19 cellular contexts compared by ENCODE assay signal in genomic region chr10:8063935-8064334, GRCh38. TPM values are rescaled to one million over a fixed set of nuclear protein-coding genes. Genes with fewer than 3 reads are reported as not detected.
DNase-seq lines count a peak whose midpoint lies in the region; ATAC-seq and TF ChIP-seq lines count a peak whose summit lies in the region.
"Had no signal": no experiment of that assay in that cellular context is flagged by ENCODE, and none has a peak within 500 bp of the region (broad histone marks: within the 10 kb centered on the region; RNA-seq: fewer than 3 reads in every experiment).

No MANE protein-coding gene starts in this region.

- no peak overlapping the region for H3K27ac ChIP-seq in CD8-positive, alpha-beta T cell (ENCODE audit: low read depth, low read length)
- H3K27ac ChIP-seq in HUES48 (ENCODE audit: low read depth, low read length): no peak overlapping the region
- H3K27ac ChIP-seq: cardiac muscle cell, foreskin keratinocyte, vagina had no signal

- peak overlapping the region; percentile 21 for H3K27ac Mint-ChIP-seq in CD8-positive, alpha-beta T cell
- no peak overlapping the region for H3K27ac Mint-ChIP-seq in chondrocyte (ENCODE audit: unreplicated experiment)
- H3K27ac Mint-ChIP-seq in natural killer cell: peak overlapping the region; percentile 86 to 98
- H3K27ac Mint-ChIP-seq: B cell had no signal

- no peak overlapping the region for H3K4me3 ChIP-seq in CD8-positive, alpha-beta T cell (ENCODE audit: low read depth, low read length)
- peak overlapping the region; percentile 43 for H3K4me3 ChIP-seq in HUES48 (ENCODE audit: low read depth, low read length)
- H3K4me3 ChIP-seq: cardiac muscle cell, vagina had no signal

- H3K36me3 ChIP-seq in CD8-positive, alpha-beta T cell (ENCODE audit: insufficient read depth, low read length): peaks cover 37% of the 10 kb centered on the region
- no peaks in the 10 kb centered on the region for H3K36me3 ChIP-seq in HUES48 (ENCODE audit: control insufficient read depth, insufficient read depth, low read length)
- H3K36me3 ChIP-seq: cardiac muscle cell, vagina had no signal

- H3K4me1 ChIP-seq in CD8-positive, alpha-beta T cell (ENCODE audit: insufficient read depth, low read length): peaks cover 51% of the 10 kb centered on the region
- peaks cover 76% of the 10 kb centered on the region for H3K4me1 ChIP-seq in HUES48 (ENCODE audit: control insufficient read depth, insufficient read depth, low read length)

- TF ChIP-seq CTCF in CD8-positive, alpha-beta T cell (IDR thresholded peaks at IDR 0.05): no peak
- TF ChIP-seq CTCF in chondrocyte (IDR thresholded peaks at IDR 0.05) (no peak), natural killer cell (IDR thresholded peaks at IDR 0.05) (no peak)

- no peaks in the 10 kb centered on the region for H3K27me3 Mint-ChIP-seq in CD8-positive, alpha-beta T cell (ENCODE audit: low read depth)
- peaks cover 83% of the 10 kb centered on the region for H3K27me3 Mint-ChIP-seq in chondrocyte (ENCODE audit: low read depth)
- H3K27me3 Mint-ChIP-seq in natural killer cell (ENCODE audit: low read depth in 2 of 2): no peaks in the 10 kb centered on the region

- no peak for DNase-seq in CD8-positive, alpha-beta T cell
- DNase-seq in chondrocyte (ENCODE audit: low spot score) (no peak), natural killer cell (no peak), NCI-H2029 (lab: John Stamatoyannopoulos, UW) (no peak), SW480 (ENCODE audit: low spot score) (no peak)
- DNase-seq: activated naive CD4-positive, alpha-beta T cell treated with anti-CD3 and anti-CD28 coated beads, Interleukin-2, amount 50 U/mL, for 16 hours; DMS79 treated with DMSO at 0.1 percent for 48 hours; effector CD8-positive, alpha-beta T cell; foreskin keratinocyte; KG1; NCI-H1105; stimulated activated naive CD4-positive, alpha-beta T cell had no signal

- POLR2A ChIA-PET in CD8-positive, alpha-beta T cell (lab: Charles Lee): interaction anchor here (1.1 kb wide), 1 partner anchor 181 kb away, joined by 6 read pairs; no protein-coding TSS in a partner anchor

- no peak overlapping the region for H3K9ac ChIP-seq in HUES48 (ENCODE audit: low read depth, low read length)

- H3K4me1 Mint-ChIP-seq in CD8-positive, alpha-beta T cell (ENCODE audit: low read depth): peaks cover 83% of the 10 kb centered on the region
- peaks cover 5% of the 10 kb centered on the region for H3K4me1 Mint-ChIP-seq in chondrocyte (ENCODE audit: low read depth)
- H3K4me1 Mint-ChIP-seq in natural killer cell: peaks cover 76 to 90% of the 10 kb centered on the region in 2 donors

- H3K9me3 Mint-ChIP-seq in CD8-positive, alpha-beta T cell: no peaks in the 10 kb centered on the region
- H3K9me3 Mint-ChIP-seq in chondrocyte (ENCODE audit: low read depth): no peaks in the 10 kb centered on the region
- no peaks in the 10 kb centered on the region for H3K9me3 Mint-ChIP-seq in natural killer cell

- no peak overlapping the region for H3K4me3 Mint-ChIP-seq in CD8-positive, alpha-beta T cell
- peak overlapping the region; percentile 10 for H3K4me3 Mint-ChIP-seq in chondrocyte (ENCODE audit: unreplicated experiment)
- H3K4me3 Mint-ChIP-seq in natural killer cell: peak overlapping the region; percentile 66
- H3K4me3 Mint-ChIP-seq: B cell had no signal

- no peaks in the 10 kb centered on the region for H3K9me3 ChIP-seq in CD8-positive, alpha-beta T cell (ENCODE audit: low read length)
- H3K9me3 ChIP-seq in HUES48 (ENCODE audit: control insufficient read depth, insufficient read depth, low read length): no peaks in the 10 kb centered on the region
- H3K9me3 ChIP-seq: vagina had no signal

- intact Hi-C loops in CD8-positive, alpha-beta T cell (cut with DNase I, micrococcal nuclease): no loop called here
- intact Hi-C loops in natural killer cell (cut with micrococcal nuclease): no loop called here

- peaks cover 78% of the 10 kb centered on the region for H3K36me3 Mint-ChIP-seq in CD8-positive, alpha-beta T cell
- H3K36me3 Mint-ChIP-seq in chondrocyte (ENCODE audit: low read depth): peaks cover 3% of the 10 kb centered on the region
- H3K36me3 Mint-ChIP-seq in natural killer cell: peaks cover 25% of the 10 kb centered on the region

- no peaks in the 10 kb centered on the region for H3K27me3 ChIP-seq in CD8-positive, alpha-beta T cell (ENCODE audit: insufficient read depth, low read length)
- peaks cover 78% of the 10 kb centered on the region for H3K27me3 ChIP-seq in HUES48 (ENCODE audit: control insufficient read depth, insufficient read depth, low read length)
- H3K27me3 ChIP-seq: foreskin keratinocyte had no signal

- no peak for ATAC-seq in CD8-positive, alpha-beta T cell
- ATAC-seq in natural killer cell (no peak), HG02885 (IDR thresholded peaks at IDR 0.05; ENCODE audit: poor library complexity, unreplicated experiment) (no peak)
- ATAC-seq: foreskin keratinocyte, Right ventricle myocardium inferior had no signal

- CTCF ChIA-PET in CD8-positive, alpha-beta T cell (lab: Charles Lee): interaction anchor here (0.8 to 1.9 kb wide), 2 partner anchors 12 to 380 kb away, joined by 3 to 5 read pairs; no protein-coding TSS in a partner anchor

RNA-seq across cellular contexts. Expression of gene GATA3, which starts 9.4 kb away (rescaled TPM):
- total RNA-seq in CD8-positive, alpha-beta T cell: 10 to 100 TPM; 76.3 to 82.0 TPM
- total RNA-seq in chondrocyte (not detected in 3 replicates), natural killer cell (10 to 100 TPM; 50.3 to 92.2 (median 68.8) TPM)
- total RNA-seq: osteoblast had no signal

Comparison
In these comparisons a context has a peak if more than half of its experiments do, and no peak if none do; other contexts are left out.
1. RNA of gene GATA3, which starts 9.4 kb away (total RNA-seq): 76.3 to 82.0 TPM in CD8-positive, alpha-beta T cell and 50.3 to 92.2 TPM in natural killer cell; not detected in chondrocyte; every median in the first group is over 10 times any median in the second.